ENCODE assay signal across 20 cellular contexts in the genomic region with DNA sequence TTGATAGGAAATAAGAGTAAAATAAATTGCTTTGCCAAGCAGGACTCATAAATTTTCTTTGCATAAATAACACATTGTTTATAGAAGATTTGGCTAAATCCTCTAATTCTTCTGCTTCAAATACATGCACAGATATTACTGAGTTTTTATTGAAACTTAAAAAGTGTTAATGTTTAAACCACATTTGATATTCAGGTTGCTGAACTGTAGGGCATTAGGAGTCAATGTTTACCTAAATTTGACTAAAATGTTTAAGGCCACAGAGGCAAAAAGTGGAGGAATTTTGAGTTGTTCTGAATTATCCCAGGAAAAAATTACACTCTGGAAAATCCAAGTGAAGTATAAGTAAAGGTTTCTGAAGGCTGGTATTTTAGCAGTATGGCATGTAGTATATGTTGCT.
"Had no signal": no experiment of that assay in that cellular context is flagged by ENCODE, and none has a peak within 500 bp of the region (broad histone marks: within the 10 kb centered on the region; RNA-seq: fewer than 3 reads in every experiment).

No MANE protein-coding gene starts in this region.

- H3K27me3 ChIP-seq: left lung, ovary, right atrium auricular region, spleen, tibial nerve, vagina had no signal

- H3K9me3 ChIP-seq: left lung, ovary, right atrium auricular region, spleen, tibial nerve, vagina had no signal

- H3K4me3 ChIP-seq: left lung, lung, ovary, right atrium auricular region, skin epidermis, spleen, tibial nerve, vagina had no signal

- DNase-seq: islet precursor cell; kidney glomerular epithelial cell; left cardiac atrium; left lung; mesendoderm; naive B cell; natural killer cell; ovary; spleen; stimulated activated CD4-positive, alpha-beta T cell treated with anti-CD3 and anti-CD28 coated beads, Interleukin-4, amount 100 ng/mL, for 24 hours; stimulated activated naive CD4-positive, alpha-beta T cell; stimulated activated naive CD8-positive, alpha-beta T cell treated with anti-CD3 and anti-CD28 coated beads, Interleukin-15, amount 100 ng/mL, for 72 hours; substantia nigra had no signal

- ATAC-seq: left cardiac atrium; natural killer cell; sciatic nerve; stimulated activated effector memory CD8-positive, alpha-beta T cell treated with anti-CD3 and anti-CD28 coated beads, Interleukin-12 subunit alpha, Interleukin-12 subunit beta, amount 100 ng/mL, for 72 hours; stimulated activated naive CD8-positive, alpha-beta T cell treated with anti-CD3 and anti-CD28 coated beads, Interleukin-15, amount 100 ng/mL, for 72 hours had no signal

- H3K27ac ChIP-seq: left lung, ovary, right atrium auricular region, skin epidermis, spleen, tibial nerve, vagina had no signal

- H3K36me3 ChIP-seq: ovary had no signal

- H3K4me1 ChIP-seq: left lung, spleen, tibial nerve, vagina had no signal
